Comparison of ENCODE assay signal across 1 cellular context in the genomic region with DNA sequence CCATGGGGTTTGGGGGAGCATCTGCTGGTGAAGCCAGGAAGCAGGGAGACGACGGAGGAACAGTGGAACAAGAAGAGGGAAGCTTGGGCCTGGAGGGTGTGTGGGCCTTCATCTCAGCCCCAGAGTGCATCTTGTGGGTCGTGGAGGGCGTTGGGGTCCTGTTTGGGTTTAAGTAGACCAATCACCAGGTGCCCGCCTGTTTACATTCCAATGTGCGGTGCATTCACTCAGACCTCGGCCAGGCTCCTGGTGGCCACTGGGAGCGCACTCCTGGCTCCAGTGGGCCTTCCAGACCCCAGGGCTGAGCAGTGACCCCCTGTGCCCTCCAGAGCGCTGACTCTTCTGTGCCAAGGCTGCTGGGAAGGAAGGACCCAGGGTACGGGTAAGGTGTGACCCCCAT.
TF ChIP-seq lines count a peak whose summit lies in the region.

No MANE protein-coding gene starts in this region.

TF ChIP-seq in HCT116, 20 proteins besides CTCF, POLR2A, EP300 and RAD21:
- TF ChIP-seq CEBPB (IDR thresholded peaks at IDR 0.05; ENCODE audit: low read depth) (no peak), SIN3A (IDR thresholded peaks at IDR 0.05; ENCODE audit: low read depth) (no peak), CBX3 (IDR thresholded peaks at IDR 0.05; ENCODE audit: low read depth) (no peak), FOSL1 (IDR thresholded peaks at IDR 0.05; ENCODE audit: low read depth) (no peak), SP1 (IDR thresholded peaks at IDR 0.05; ENCODE audit: low read depth) (no peak), YY1 (IDR thresholded peaks at IDR 0.05; ENCODE audit: extremely low read depth, insufficient replicate concordance, low read depth, low read length) (no peak), EGR1 (IDR thresholded peaks at IDR 0.05; ENCODE audit: low read depth) (no peak)
